13 cellular contexts compared by ENCODE assay signal in genomic region chr9:83509372-83509771, GRCh38. TPM values are rescaled to one million over a fixed set of nuclear protein-coding genes. Genes with fewer than 3 reads are reported as not detected.
DNase-seq lines count a peak whose midpoint lies in the region; ATAC-seq and TF ChIP-seq lines count a peak whose summit lies in the region.
"Had no signal": no experiment of that assay in that cellular context is flagged by ENCODE, and none has a peak within 500 bp of the region (broad histone marks: within the 10 kb centered on the region; RNA-seq: fewer than 3 reads in every experiment).

No MANE protein-coding gene starts in this region.

- no peaks in the 10 kb centered on the region for H3K9me3 Mint-ChIP-seq in nephron progenitor cell
- H3K9me3 Mint-ChIP-seq: activated B cell treated with CpG ODN at 0.5 μM for 24 hours; activated naive CD4-positive, alpha-beta T cell treated with anti-CD3 and anti-CD28 coated beads, Interleukin-2, amount 50 U/mL, for 24 hours; natural killer cell treated with Interleukin-12 subunit alpha and Interleukin-12 subunit beta and Interleukin-15 and Interleukin-18, amount 100 ng/mL, for 72 hours had no signal

- no peaks in the 10 kb centered on the region for H3K36me3 ChIP-seq in Panc1 (ENCODE audit: control insufficient read depth, insufficient read depth, low read length)

- H3K27me3 Mint-ChIP-seq in nephron progenitor cell (ENCODE audit: low read depth, poor library complexity), result peaks cover 3% of the 10 kb centered on the region
- H3K27me3 Mint-ChIP-seq: activated naive CD4-positive, alpha-beta T cell treated with anti-CD3 and anti-CD28 coated beads, Interleukin-2, amount 50 U/mL, for 24 hours; natural killer cell treated with Interleukin-12 subunit alpha and Interleukin-12 subunit beta and Interleukin-15 and Interleukin-18, amount 100 ng/mL, for 72 hours had no signal

- H3K27ac Mint-ChIP-seq in nephron progenitor cell, result peak overlapping the region; percentile 3
- H3K27ac Mint-ChIP-seq: activated B cell treated with CpG ODN at 0.5 μM for 24 hours; activated naive CD4-positive, alpha-beta T cell treated with anti-CD3 and anti-CD28 coated beads, Interleukin-2, amount 50 U/mL, for 24 hours had no signal

- POLR2A ChIA-PET in Panc1 (lab: Charles Lee), result no interaction called here

- peaks cover 8% of the 10 kb centered on the region for H3K4me1 ChIP-seq in Panc1 (ENCODE audit: control insufficient read depth, insufficient read depth, low read length)

- H3K36me3 Mint-ChIP-seq in nephron progenitor cell (ENCODE audit: low read depth), result peaks cover 4% of the 10 kb centered on the region
- H3K36me3 Mint-ChIP-seq: natural killer cell treated with Interleukin-12 subunit alpha and Interleukin-12 subunit beta and Interleukin-15 and Interleukin-18, amount 100 ng/mL, for 72 hours had no signal

- no peaks in the 10 kb centered on the region for H3K9me3 ChIP-seq in Panc1 (ENCODE audit: control insufficient read depth, insufficient read depth, low read depth, low read length)

- H3K4me3 ChIP-seq in Panc1 (ENCODE audit: low read depth in 2 of 2, low read length in 2 of 2), result no peak overlapping the region

- peaks cover 16% of the 10 kb centered on the region for H3K4me1 Mint-ChIP-seq in nephron progenitor cell
- H3K4me1 Mint-ChIP-seq: activated B cell treated with CpG ODN at 0.5 μM for 24 hours had no signal

- CTCF ChIA-PET in Panc1 (lab: Charles Lee), result no interaction called here

- DNase-seq in ELF-1 (ENCODE audit: low read depth, low spot score) (peak; percentile 39), Panc1 (ENCODE audit: low read depth, low spot score) (no peak), fibroblast of peridontal ligament (ENCODE audit: extremely low read depth) (peak; percentile 21), nephron progenitor cell (no peak), DMS79 (lab: John Stamatoyannopoulos, UW) (no peak)
- DNase-seq: activated B cell treated with CpG ODN at 0.5 μM for 24 hours; NCI-H2171; stimulated activated naive CD8-positive, alpha-beta T cell treated with anti-CD3 and anti-CD28 coated beads, Interleukin-15, Interleukin-2, amounts not matched to agents 100 U/mL and 50 U/mL, for 24 hours; SW 1271 had no signal

- no peak overlapping the region for H3K27ac ChIP-seq in Panc1 (ENCODE audit: low read length)

- TSS peak; percentile 13 for BruUV-seq in Panc1 (replicated peaks; lab: Mats Ljungman, UMichigan)

- ATAC-seq in Panc1 (no peak), GM19351 (IDR thresholded peaks at IDR 0.05; ENCODE audit: unreplicated experiment) (no peak), HG03196 (IDR thresholded peaks at IDR 0.05; ENCODE audit: unreplicated experiment) (no peak)
- ATAC-seq: natural killer cell treated with Interleukin-12 subunit alpha and Interleukin-12 subunit beta and Interleukin-15 and Interleukin-18, amount 100 ng/mL, for 72 hours; stimulated activated naive CD8-positive, alpha-beta T cell treated with anti-CD3 and anti-CD28 coated beads, Interleukin-15, Interleukin-2, amounts not matched to agents 100 U/mL and 50 U/mL, for 24 hours had no signal

- H3K27me3 ChIP-seq in Panc1 (ENCODE audit: control insufficient read depth, insufficient read depth, low read length), result no peaks in the 10 kb centered on the region

- no peak for TF ChIP-seq CTCF in Panc1 (IDR thresholded peaks at IDR 0.05)
- TF ChIP-seq CTCF in nephron progenitor cell (IDR thresholded peaks at IDR 0.05), result no peak

- intact Hi-C loops in Panc1 (cut with micrococcal nuclease; ENCODE audit: unreplicated experiment), result no loop called here

- H3K4me3 Mint-ChIP-seq in nephron progenitor cell, result no peak overlapping the region
- H3K4me3 Mint-ChIP-seq: activated B cell treated with CpG ODN at 0.5 μM for 24 hours; activated naive CD4-positive, alpha-beta T cell treated with anti-CD3 and anti-CD28 coated beads, Interleukin-2, amount 50 U/mL, for 24 hours; natural killer cell treated with Interleukin-12 subunit alpha and Interleukin-12 subunit beta and Interleukin-15 and Interleukin-18, amount 100 ng/mL, for 72 hours had no signal

- in situ Hi-C loops in Panc1 (cut with HindIII; ENCODE audit: low pct_unique_long_range_greater_than_20kb, low sequenced_read_pairs), result no loop called here

RNA-seq across cellular contexts. Expression of gene FRMD3, which starts 28.8 kb away (rescaled TPM):
- total RNA-seq in Panc1 (2021; ENCODE audit: unreplicated experiment), result 14.5 TPM
- polyA plus RNA-seq in Panc1 (2012; ENCODE audit: insufficient read length), result 7.7 TPM

Comparison
In these comparisons a context has a peak if more than half of its experiments do, and no peak if none do; other contexts are left out.
1. DNase-seq: peak in ELF-1 (single experiment) and fibroblast of peridontal ligament (single experiment); none in Panc1 (single experiment), nephron progenitor cell (single experiment) and DMS79 (single experiment).